Comparison of ENCODE assay signal across 9 cellular contexts in the genomic region with DNA sequence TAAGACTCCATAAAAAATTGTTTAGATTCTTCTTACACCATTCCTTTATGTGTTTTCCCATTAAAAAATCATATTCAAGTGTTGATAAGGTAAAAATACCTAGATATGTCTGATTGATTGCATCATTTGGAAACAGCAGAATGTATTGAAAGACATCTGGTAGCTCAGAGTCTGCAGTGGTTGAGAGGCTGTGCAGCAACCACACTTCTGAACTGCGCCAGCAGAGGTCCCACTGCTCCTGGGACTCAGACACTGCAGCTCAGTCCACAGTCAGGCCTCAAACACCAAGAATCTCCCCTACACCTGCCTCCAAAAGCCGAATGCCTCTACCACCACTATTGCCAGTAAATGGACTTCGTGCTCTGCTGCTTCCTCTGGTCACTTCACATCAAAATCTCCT.
DNase-seq lines count a peak whose midpoint lies in the region; ATAC-seq and TF ChIP-seq lines count a peak whose summit lies in the region.
"Had no signal": no experiment of that assay in that cellular context is flagged by ENCODE, and none has a peak within 500 bp of the region (broad histone marks: within the 10 kb centered on the region; RNA-seq: fewer than 3 reads in every experiment).

No MANE protein-coding gene starts in this region.

- H3K27me3 ChIP-seq in Peyer's patch (no peaks in the 10 kb centered on the region), hepatocyte (no peaks in the 10 kb centered on the region)
- H3K27me3 ChIP-seq: BLaER1 had no signal

- H3K9me2 ChIP-seq in hepatocyte (replicated peaks; ENCODE audit: insufficient read depth) = no peaks in the 10 kb centered on the region

- H3K27ac ChIP-seq in Peyer's patch (no peak overlapping the region), hepatocyte (no peak overlapping the region)
- H3K27ac ChIP-seq: BLaER1 had no signal

- no peaks in the 10 kb centered on the region for H3K27me3 Mint-ChIP-seq in activated naive CD4-positive, alpha-beta T cell treated with anti-CD3 and anti-CD28 coated beads, Interleukin-2, amount 10 ng/mL, durations not matched to agents 7 days and 5 days

- peak; percentile 81 for ATAC-seq in HG02623 (IDR thresholded peaks at IDR 0.05; ENCODE audit: unreplicated experiment)
- no peak for ATAC-seq in GM21737 (IDR thresholded peaks at IDR 0.05; ENCODE audit: unreplicated experiment)

- H3K4me3 ChIP-seq in Peyer's patch (no peak overlapping the region), hepatocyte (no peak overlapping the region)
- H3K4me3 ChIP-seq: BLaER1 had no signal

- CTCF ChIA-PET in activated naive CD4-positive, alpha-beta T cell treated with anti-CD3 and anti-CD28 coated beads, Interleukin-2, amount 10 ng/mL, durations not matched to agents 7 days and 5 days (lab: Charles Lee) = interaction anchor here (0.6 to 7.2 kb wide), 12 partner anchors 9 to 445 kb away, joined by 3 to 118 read pairs (median 3); partner anchors contain the start of gene OXTR

- no peaks in the 10 kb centered on the region for H3K79me2 ChIP-seq in hepatocyte

- DNase-seq in DMS53 (lab: John Stamatoyannopoulos, UW) (peak; percentile 45), DMS53 treated with DMSO at 0.1 percent for 48 hours (lab: John Stamatoyannopoulos, UW; ENCODE audit: unreplicated experiment) (no peak), Peyer's patch (peak in 2 of 3 donors; percentile 15 to 50), hepatocyte (ENCODE audit: low spot score) (peak; percentile 45)
- peak; percentile 72 for DNase-seq in activated naive CD4-positive, alpha-beta T cell treated with anti-CD3 and anti-CD28 coated beads, Interleukin-2, amount 10 ng/mL, durations not matched to agents 7 days and 5 days
- DNase-seq in stimulated activated CD4-positive, alpha-beta T cell treated with anti-CD3 and anti-CD28 coated beads, Interleukin-4, amount 100 ng/mL, for 4 hours = peak; percentile 10 to 19

- no peaks in the 10 kb centered on the region for H3K36me3 Mint-ChIP-seq in activated naive CD4-positive, alpha-beta T cell treated with anti-CD3 and anti-CD28 coated beads, Interleukin-2, amount 10 ng/mL, durations not matched to agents 7 days and 5 days

- 79% methylated on average over 3 of the region's 3 CpGs for WGBS in hepatocyte (ENCODE audit: low lambda C conversion rate, missing lambda C conversion rate)

- H3K4me3 Mint-ChIP-seq in activated naive CD4-positive, alpha-beta T cell treated with anti-CD3 and anti-CD28 coated beads, Interleukin-2, amount 10 ng/mL, durations not matched to agents 7 days and 5 days = no peak overlapping the region

- H3K27ac Mint-ChIP-seq in activated naive CD4-positive, alpha-beta T cell treated with anti-CD3 and anti-CD28 coated beads, Interleukin-2, amount 10 ng/mL, durations not matched to agents 7 days and 5 days = no peak overlapping the region

- no peaks in the 10 kb centered on the region for H3K9me3 ChIP-seq in Peyer's patch
- no peaks in the 10 kb centered on the region for H3K9me3 ChIP-seq in hepatocyte (ENCODE audit: low read depth)

- no peaks in the 10 kb centered on the region for H4K20me1 ChIP-seq in hepatocyte (ENCODE audit: insufficient read depth, poor library complexity, severe bottlenecking)
- H4K20me1 ChIP-seq: BLaER1 had no signal

- H3K36me3 ChIP-seq in Peyer's patch (no peaks in the 10 kb centered on the region), hepatocyte (replicated peaks; ENCODE audit: insufficient read depth, low read depth) (no peaks in the 10 kb centered on the region)
- H3K36me3 ChIP-seq: BLaER1 had no signal

- no peak overlapping the region for H3K4me2 ChIP-seq in hepatocyte
- H3K4me2 ChIP-seq: BLaER1 had no signal

- no peaks in the 10 kb centered on the region for H3K4me1 ChIP-seq in Peyer's patch
- no peaks in the 10 kb centered on the region for H3K4me1 ChIP-seq in hepatocyte (ENCODE audit: insufficient read depth)

- peak in 3 of 6 experiments; percentile 10 to 28 (median 17) for TF ChIP-seq CTCF in Peyer's patch (IDR thresholded peaks at IDR 0.05)
- TF ChIP-seq CTCF in hepatocyte (IDR thresholded peaks at IDR 0.05; ENCODE audit: poor library complexity) = peak; percentile 36

- H3K9me3 Mint-ChIP-seq in activated naive CD4-positive, alpha-beta T cell treated with anti-CD3 and anti-CD28 coated beads, Interleukin-2, amount 10 ng/mL, durations not matched to agents 7 days and 5 days = no peaks in the 10 kb centered on the region

- H3K4me1 Mint-ChIP-seq in activated naive CD4-positive, alpha-beta T cell treated with anti-CD3 and anti-CD28 coated beads, Interleukin-2, amount 10 ng/mL, durations not matched to agents 7 days and 5 days = no peaks in the 10 kb centered on the region

- no peak overlapping the region for H2AFZ ChIP-seq in hepatocyte

- TF ChIP-seq POLR2A in Peyer's patch (IDR thresholded peaks at IDR 0.05) = no peak
